10 cellular contexts compared by ENCODE assay signal in the genomic region with DNA sequence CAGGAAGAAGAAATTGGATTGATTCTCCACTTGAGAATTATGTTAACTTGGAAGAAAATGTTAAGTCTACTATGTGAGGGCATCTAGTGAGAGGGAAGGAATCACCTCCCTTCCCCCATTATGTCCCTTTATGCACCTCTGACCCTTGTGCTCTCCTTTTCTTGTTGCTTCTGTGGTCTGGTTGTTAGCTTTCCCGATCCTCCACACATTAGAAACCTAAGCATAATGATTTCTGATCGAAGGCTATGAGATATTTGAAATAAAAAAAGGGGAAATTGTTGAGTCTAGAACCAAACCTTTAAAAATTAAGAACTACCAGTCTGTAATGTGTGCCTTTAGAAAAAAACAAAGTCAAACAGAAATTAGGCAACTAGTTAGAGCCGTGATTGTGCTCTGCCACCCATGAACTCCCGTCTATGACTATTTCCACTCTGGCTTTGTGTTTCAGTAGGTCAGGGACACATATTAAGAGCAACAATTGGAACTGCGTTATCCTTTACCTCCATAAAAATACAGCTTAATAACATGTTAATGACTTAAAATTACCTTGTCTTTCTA. TPM values are rescaled to one million over a fixed set of nuclear protein-coding genes. Genes with fewer than 3 reads are reported as not detected.
DNase-seq lines count a peak whose midpoint lies in the region; ATAC-seq and TF ChIP-seq lines count a peak whose summit lies in the region.
"Had no signal": no experiment of that assay in that cellular context is flagged by ENCODE, and none has a peak within 500 bp of the region (broad histone marks: within the 10 kb centered on the region; RNA-seq: fewer than 3 reads in every experiment).

No MANE protein-coding gene starts in this region.

- H3K9me3 ChIP-seq in SJCRH30 (replicated peaks) = no peaks in the 10 kb centered on the region

- no peak overlapping the region for H3K9ac ChIP-seq in rectal smooth muscle tissue (ENCODE audit: low read length)

- DNase-seq in GM03348 (ENCODE audit: low spot score) = peak; percentile 27
- DNase-seq in SJCRH30 = no peak
- no peak for DNase-seq in foreskin fibroblast
- DNase-seq in medulla oblongata (ENCODE audit: extremely low spot score) = no peak
- DNase-seq in NCI-H1436 treated with DMSO at 0.1 percent for 48 hours (lab: John Stamatoyannopoulos, UW) = no peak
- DNase-seq: activated CD4-positive, alpha-beta T cell treated with anti-CD3 and anti-CD28 coated beads for 1 hour; central memory CD4-positive, alpha-beta T cell had no signal

- H3K27ac ChIP-seq in SJCRH30 (peak overlapping the region; percentile 88), rectal smooth muscle tissue (ENCODE audit: low read depth, low read length) (no peak overlapping the region)

- H3K36me3 ChIP-seq in SJCRH30 = no peaks in the 10 kb centered on the region
- no peaks in the 10 kb centered on the region for H3K36me3 ChIP-seq in rectal smooth muscle tissue (ENCODE audit: control insufficient read depth, insufficient read depth, low read length)

- TF ChIP-seq CTCF in foreskin fibroblast (IDR thresholded peaks at IDR 0.05; ENCODE audit: low read depth, low read length) = no peak

- H3K4me3 ChIP-seq in SJCRH30 (peak overlapping the region; percentile 71), foreskin fibroblast (ENCODE audit: low read depth in 1 of 2, low read length in 2 of 2) (peak overlapping the region; percentile 82), rectal smooth muscle tissue (ENCODE audit: low read length) (peak overlapping the region; percentile 72)

- H3K4me1 ChIP-seq in SJCRH30 (peaks cover 8% of the 10 kb centered on the region), rectal smooth muscle tissue (ENCODE audit: control insufficient read depth, insufficient read depth, low read length) (no peaks in the 10 kb centered on the region)

- no peak for ATAC-seq in GM21367 (IDR thresholded peaks at IDR 0.05; ENCODE audit: unreplicated experiment)
- no peak for ATAC-seq in HG03097 (IDR thresholded peaks at IDR 0.05; ENCODE audit: low FRiP score, unreplicated experiment)

- H3K27me3 ChIP-seq in SJCRH30 (no peaks in the 10 kb centered on the region), rectal smooth muscle tissue (ENCODE audit: control insufficient read depth, insufficient read depth, low read length) (no peaks in the 10 kb centered on the region)

RNA-seq across cellular contexts. Expression of a gene that starts 0.5 kb away (rescaled TPM):
- total RNA-seq in SJCRH30 (2014; rRNA removed; shearing (Covaris generic)) = 19.5 and 21.1 TPM in 2 replicates
